Comparison of ENCODE assay signal across 20 cellular contexts in the genomic region with DNA sequence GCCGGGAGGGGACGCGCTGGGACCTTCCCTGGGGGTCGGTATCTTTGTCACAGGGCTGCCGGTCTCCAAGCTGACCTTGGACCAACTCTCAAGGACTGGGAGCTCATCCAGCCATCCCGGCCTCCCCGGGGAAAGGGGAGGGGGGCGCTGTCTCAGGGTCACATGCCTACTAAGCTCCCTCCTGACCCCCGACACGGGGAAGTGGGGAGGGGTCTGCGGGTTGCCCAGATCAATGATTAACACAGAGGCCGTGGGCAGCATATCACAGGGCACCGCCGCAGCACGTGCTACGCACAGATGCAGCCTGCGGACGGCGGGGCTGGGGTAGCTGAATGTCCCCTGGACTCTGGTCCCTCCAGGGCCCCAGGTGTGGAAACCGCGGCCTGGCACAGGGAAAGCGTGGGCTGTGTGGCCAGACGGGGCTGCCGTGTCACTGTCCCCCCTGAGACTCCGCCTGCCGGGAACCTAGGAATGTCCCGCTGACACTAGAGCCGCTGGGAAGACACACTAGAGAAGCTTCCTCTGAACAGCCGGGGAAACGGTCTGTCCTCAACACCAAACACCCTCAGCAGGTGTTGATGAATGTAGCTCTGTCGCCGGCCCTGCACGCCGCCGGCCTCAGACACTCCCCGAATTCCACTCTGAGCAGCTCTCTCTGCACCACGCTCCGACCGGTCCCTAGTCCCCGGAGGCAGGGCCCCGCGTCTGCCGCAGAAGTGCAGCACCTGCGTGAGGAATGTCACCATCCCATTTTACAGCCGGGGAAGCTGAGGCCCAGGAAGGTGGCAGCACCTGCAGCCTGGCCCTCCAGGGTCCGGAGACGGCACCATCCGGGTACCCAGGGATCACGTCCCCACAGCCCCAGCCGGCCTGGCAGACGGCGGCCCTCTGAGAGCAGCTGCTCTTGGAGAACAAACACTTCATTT. TPM values are rescaled to one million over a fixed set of nuclear protein-coding genes. Genes with fewer than 3 reads are reported as not detected.
DNase-seq lines count a peak whose midpoint lies in the region; ATAC-seq, FAIRE-seq and TF ChIP-seq lines count a peak whose summit lies in the region.
"Had no signal": no experiment of that assay in that cellular context is flagged by ENCODE, and none has a peak within 500 bp of the region (broad histone marks: within the 10 kb centered on the region; RNA-seq: fewer than 3 reads in every experiment).

No MANE protein-coding gene starts in this region.

- WGBS in mesenchymal stem cell, result 91% methylated on average over 52 of the region's 52 CpGs
- 59 to 68% methylated on average over 5 to 40 of the region's 52 CpGs for WGBS in transverse colon (ENCODE audit: low coverage in 1 of 2), 2 donors

- no peaks in the 10 kb centered on the region for H3K36me3 ChIP-seq in kidney (ENCODE audit: control insufficient read depth in 1 of 2, insufficient read depth in 2 of 2, low read length in 2 of 2)
- peaks cover 0 to 14% of the 10 kb centered on the region in 2 experiments for H3K36me3 ChIP-seq in mesenchymal stem cell (ENCODE audit: control insufficient read depth in 1 of 2, insufficient read depth in 2 of 2, low read depth in 1 of 2, low read length in 2 of 2)
- H3K36me3 ChIP-seq in transverse colon, result no peaks in the 10 kb centered on the region
- H3K36me3 ChIP-seq: BLaER1 treated with 17β-estradiol and CSF1 and Interleukin-3, amounts not matched to agents 10 nM and 100 nM; SJCRH30 had no signal

- no peak for TF ChIP-seq EP300 in transverse colon (IDR thresholded peaks at IDR 0.05; ENCODE audit: low read depth)

- peak overlapping the region in 1 of 2 donors; percentile 29 for H3K4me3 ChIP-seq in kidney (ENCODE audit: low read length in 2 of 2)
- H3K4me3 ChIP-seq in mesenchymal stem cell (ENCODE audit: insufficient read depth in 1 of 2, low read depth in 1 of 2, low read length in 2 of 2), result no peak overlapping the region
- no peak overlapping the region for H3K4me3 ChIP-seq in transverse colon
- H3K4me3 ChIP-seq: BLaER1 treated with 17β-estradiol and CSF1 and Interleukin-3, amounts not matched to agents 10 nM and 100 nM; K562; SJCRH30 had no signal

- DNase-seq in stimulated activated naive CD8-positive, alpha-beta T cell treated with anti-CD3 and anti-CD28 coated beads, Interleukin-15, amount 100 ng/mL, for 72 hours, result no peak
- no peak for DNase-seq in stimulated activated naive CD8-positive, alpha-beta T cell treated with anti-CD3 and anti-CD28 coated beads, Interleukin-15, Interleukin-2, amounts not matched to agents 100 U/mL and 50 U/mL, for 24 hours
- DNase-seq in kidney (peak; percentile 74), mesenchymal stem cell (no peak), urothelium cell line (ENCODE audit: low spot score) (no peak), GOT3 (lab: John Stamatoyannopoulos, UW) (no peak), transverse colon (no peak)
- DNase-seq: CD8-positive, alpha-beta memory T cell; H7; NCI-H1417; NCI-H187 treated with DMSO at 0.1 percent for 48 hours; NCI-H345; NK-92 treated with Interleukin-12 subunit alpha and Interleukin-12 subunit beta, amount 100 ng/mL, for 24 hours; OCI-M1; RPMI8226; SJCRH30 had no signal

- H2BK12ac ChIP-seq in mesenchymal stem cell (ENCODE audit: low read length in 2 of 2), result no peak overlapping the region

- H3K79me1 ChIP-seq in mesenchymal stem cell (replicated peaks; ENCODE audit: low read length, poor library complexity, severe bottlenecking), result no peaks in the 10 kb centered on the region

- H2BK120ac ChIP-seq in mesenchymal stem cell (ENCODE audit: low read depth, low read length), result no peak overlapping the region

- H3K9me3 Mint-ChIP-seq in stimulated activated naive CD8-positive, alpha-beta T cell treated with anti-CD3 and anti-CD28 coated beads, Interleukin-15, amount 100 ng/mL, for 72 hours, result no peaks in the 10 kb centered on the region
- H3K9me3 Mint-ChIP-seq: CD8-positive, alpha-beta memory T cell had no signal

- H3K14ac ChIP-seq in mesenchymal stem cell (ENCODE audit: low read length in 2 of 2), result no peak overlapping the region

- no peaks in the 10 kb centered on the region for H3K4me1 Mint-ChIP-seq in stimulated activated naive CD8-positive, alpha-beta T cell treated with anti-CD3 and anti-CD28 coated beads, Interleukin-15, amount 100 ng/mL, for 72 hours
- H3K4me1 Mint-ChIP-seq: CD8-positive, alpha-beta memory T cell had no signal

- peak; percentile 21 for ATAC-seq in stimulated activated naive CD8-positive, alpha-beta T cell treated with anti-CD3 and anti-CD28 coated beads, Interleukin-15, amount 100 ng/mL, for 72 hours
- no peak for ATAC-seq in stimulated activated naive CD8-positive, alpha-beta T cell treated with anti-CD3 and anti-CD28 coated beads, Interleukin-15, Interleukin-2, amounts not matched to agents 100 U/mL and 50 U/mL, for 24 hours
- no peak for ATAC-seq in HG02852 (IDR thresholded peaks at IDR 0.05; ENCODE audit: unreplicated experiment)
- ATAC-seq: K562 had no signal

- no peak overlapping the region for H4K91ac ChIP-seq in mesenchymal stem cell (ENCODE audit: low read length)

- H2BK15ac ChIP-seq in mesenchymal stem cell (ENCODE audit: low read depth, poor library complexity, severe bottlenecking), result no peak overlapping the region

- H2AK5ac ChIP-seq in mesenchymal stem cell (ENCODE audit: low read length, severe bottlenecking), result no peak overlapping the region

- no peak overlapping the region for H3K27ac Mint-ChIP-seq in stimulated activated naive CD8-positive, alpha-beta T cell treated with anti-CD3 and anti-CD28 coated beads, Interleukin-15, amount 100 ng/mL, for 72 hours

- peak overlapping the region in 1 of 2 donors; percentile 19 for H3K9ac ChIP-seq in kidney (ENCODE audit: low read length in 2 of 2)
- H3K9ac ChIP-seq in mesenchymal stem cell (ENCODE audit: low read length), result no peak overlapping the region
- H3K9ac ChIP-seq: BLaER1 treated with 17β-estradiol and CSF1 and Interleukin-3, amounts not matched to agents 10 nM and 100 nM had no signal

- H3K4me1 ChIP-seq in kidney (ENCODE audit: control insufficient read depth in 1 of 2, insufficient read depth in 1 of 2, low read depth in 1 of 2, low read length in 2 of 2) (peaks cover 0 to 14% of the 10 kb centered on the region in 2 donors), mesenchymal stem cell (ENCODE audit: control insufficient read depth, insufficient read depth, low read depth, low read length) (peaks cover 11% of the 10 kb centered on the region), transverse colon (no peaks in the 10 kb centered on the region)
- H3K4me1 ChIP-seq: SJCRH30 had no signal

- H4K8ac ChIP-seq in mesenchymal stem cell (ENCODE audit: low read length), result peak overlapping the region; percentile 2

- H3K27me3 ChIP-seq in mesenchymal stem cell (ENCODE audit: control insufficient read depth in 1 of 2, insufficient read depth in 1 of 2, low read length in 2 of 2) (peaks cover 0 to 26% of the 10 kb centered on the region in 2 experiments), transverse colon (peaks cover 4% of the 10 kb centered on the region)
- H3K27me3 ChIP-seq: BLaER1 treated with 17β-estradiol and CSF1 and Interleukin-3, amounts not matched to agents 10 nM and 100 nM; SJCRH30 had no signal

- H3K18ac ChIP-seq in mesenchymal stem cell (ENCODE audit: low read depth in 1 of 2, low read length in 2 of 2), result no peak overlapping the region

- intact Hi-C loops in kidney (cut with DNase I) (no loop called here), transverse colon (cut with DNase I; ENCODE audit: low total_unique reads) (no loop called here)

- H3K9me3 ChIP-seq in kidney (ENCODE audit: control insufficient read depth in 1 of 2, low read length in 2 of 2), result no peaks in the 10 kb centered on the region
- peaks cover 4% of the 10 kb centered on the region for H3K9me3 ChIP-seq in mesenchymal stem cell (ENCODE audit: control insufficient read depth, low read length)
- no peaks in the 10 kb centered on the region for H3K9me3 ChIP-seq in transverse colon
- H3K9me3 ChIP-seq: BLaER1 treated with 17β-estradiol and CSF1 and Interleukin-3, amounts not matched to agents 10 nM and 100 nM; SJCRH30 had no signal

- FAIRE-seq in kidney (lab: Jason Lieb, UNC), result no peak
- FAIRE-seq in urothelium cell line (lab: Jason Lieb, UNC), result peak; percentile 30
- FAIRE-seq: K562 had no signal

- H3K4me2 ChIP-seq in mesenchymal stem cell (ENCODE audit: low read length, poor library complexity, severe bottlenecking), result no peak overlapping the region
- H3K4me2 ChIP-seq: BLaER1 treated with 17β-estradiol and CSF1 and Interleukin-3, amounts not matched to agents 10 nM and 100 nM had no signal

- H3K4ac ChIP-seq in mesenchymal stem cell (ENCODE audit: low read depth in 1 of 2, low read length in 2 of 2), result no peak overlapping the region

- no peak overlapping the region for H3K4me3 Mint-ChIP-seq in stimulated activated naive CD8-positive, alpha-beta T cell treated with anti-CD3 and anti-CD28 coated beads, Interleukin-15, amount 100 ng/mL, for 72 hours
- H3K4me3 Mint-ChIP-seq: CD8-positive, alpha-beta memory T cell had no signal

- TF ChIP-seq CTCF in kidney (IDR thresholded peaks at IDR 0.05; ENCODE audit: borderline replicate concordance, extremely low read depth, insufficient read depth) (no peak), transverse colon (IDR thresholded peaks at IDR 0.05) (no peak)

- H3K23ac ChIP-seq in mesenchymal stem cell (ENCODE audit: low read length in 2 of 2), result no peak overlapping the region

- TF ChIP-seq POLR2A in transverse colon (IDR thresholded peaks at IDR 0.05), result no peak

- in situ Hi-C loops in transverse colon (cut with MboI; ENCODE audit: low pct_ligation_motif_present in 1 of 4, low pct_unique_long_range_greater_than_20kb in 1 of 4, low sequenced_read_pairs in 3 of 4), result no loop called here

- no peaks in the 10 kb centered on the region for H3K27me3 Mint-ChIP-seq in stimulated activated naive CD8-positive, alpha-beta T cell treated with anti-CD3 and anti-CD28 coated beads, Interleukin-15, amount 100 ng/mL, for 72 hours
- H3K27me3 Mint-ChIP-seq: CD8-positive, alpha-beta memory T cell had no signal

- H3K27ac ChIP-seq in kidney (ENCODE audit: low read depth in 2 of 2, low read length in 2 of 2), result no peak overlapping the region
- no peak overlapping the region for H3K27ac ChIP-seq in mesenchymal stem cell (ENCODE audit: low read length, poor library complexity, severe bottlenecking)
- H3K27ac ChIP-seq in transverse colon, result no peak overlapping the region
- H3K27ac ChIP-seq: BLaER1 treated with 17β-estradiol and CSF1 and Interleukin-3, amounts not matched to agents 10 nM and 100 nM; HL-60; SJCRH30 had no signal

- H2AFZ ChIP-seq in mesenchymal stem cell (ENCODE audit: low read depth, low read length), result no peak overlapping the region

- no peak overlapping the region for H2BK5ac ChIP-seq in mesenchymal stem cell (ENCODE audit: low read depth, low read length, poor library complexity, severe bottlenecking)

RNA-seq across cellular contexts. Expression of a gene that starts 33.3 kb away (rescaled TPM):
- total RNA-seq in kidney (53.0 TPM), transverse colon (100 to 1,000 TPM in 2 of 4 donors, 10 to 100 TPM in 2; 60.2 to 123 (median 104) TPM)
- 14.1 TPM for polyA plus RNA-seq in kidney (ENCODE audit: insufficient read depth, low read depth, low replicate concordance)
- polyA plus RNA-seq in mesenchymal stem cell (2013, experiment 1 of 2), result 23.5 TPM
- 22.9 TPM for polyA plus RNA-seq in mesenchymal stem cell (2013, experiment 2 of 2)
